In genomic region chr4:98623126-98623802, GRCh38 we compare ENCODE assay signal across 22 cellular contexts. TPM values are rescaled to one million over a fixed set of nuclear protein-coding genes. Genes with fewer than 3 reads are reported as not detected.
A peak's percentile ranks its signal among the peaks of the same experiment; 100 is the strongest.
DNase-seq lines count a peak whose midpoint lies in the region; ATAC-seq and TF ChIP-seq lines count a peak whose summit lies in the region.
"Had no signal": no experiment of that assay in that cellular context is flagged by ENCODE, and none has a peak within 500 bp of the region (broad histone marks: within the 10 kb centered on the region; RNA-seq: fewer than 3 reads in every experiment).

No MANE protein-coding gene starts in this region.

- TF ChIP-seq RAD21 in SK-N-SH (IDR thresholded peaks at IDR 0.05; ENCODE audit: low read length): no peak

- POLR2A ChIA-PET in SK-N-SH (lab: Yijun Ruan, JAX): no interaction called here

- H3K36me3 Mint-ChIP-seq in HFFc6 (ENCODE audit: low read depth): peaks cover 5% of the 10 kb centered on the region; the same call in 1 of the 2 replicates

- no peak overlapping the region for H2AFZ ChIP-seq in SK-N-SH (ENCODE audit: low read depth)
- H2AFZ ChIP-seq: PC-9 had no signal

- H3K4me1 ChIP-seq in SK-N-SH (ENCODE audit: control insufficient read depth in 1 of 2, insufficient read depth in 2 of 2, low read depth in 1 of 2, low read length in 1 of 2) (peaks cover 10 to 63% of the 10 kb centered on the region in 2 experiments), uterus (peaks cover 0 to 19% of the 10 kb centered on the region in 2 donors)

- H3K27ac ChIP-seq in SK-N-SH (ENCODE audit: low read depth in 2 of 2, low read length in 1 of 2): peak overlapping the region in 1 of 2 experiments; percentile 89; a peak in 2 of 4 replicates
- H3K27ac ChIP-seq in dorsolateral prefrontal cortex: peak overlapping the region in 48 of 59 donors; percentile 0 to 93 (median 44)
- peak overlapping the region; percentile 83 to 98 for H3K27ac ChIP-seq in uterus
- H3K27ac ChIP-seq: RWPE1 had no signal

- peaks cover 25% of the 10 kb centered on the region for H3F3A ChIP-seq in SK-N-SH (replicated peaks; ENCODE audit: insufficient read depth)

- peak overlapping the region; percentile 22; the same call in 1 of the 2 replicates for H3K27ac Mint-ChIP-seq in HFFc6

- H3K9ac ChIP-seq in SK-N-SH: no peak overlapping the region

- CTCF ChIA-PET in SK-N-SH (lab: Yijun Ruan, JAX): interaction anchor here (2.4 kb wide), 1 partner anchor 13 kb away, joined by 6 read pairs; no protein-coding TSS in a partner anchor

- TF ChIP-seq EP300 in SK-N-SH (IDR thresholded peaks at IDR 0.05; ENCODE audit: borderline replicate concordance in 1 of 2, low read depth in 1 of 2, low read length in 1 of 2): no peak

- WGBS in SK-N-SH (ENCODE audit: low lambda C conversion rate): 82% methylated on average over 3 of the region's 3 CpGs

- no peak overlapping the region for H3K4me3 ChIP-seq in SK-N-SH (ENCODE audit: low read depth in 2 of 2, low read length in 1 of 2)
- H3K4me3 ChIP-seq in dorsolateral prefrontal cortex: no peak overlapping the region
- no peak overlapping the region for H3K4me3 ChIP-seq in uterus
- H3K4me3 ChIP-seq: PC-9 had no signal

- no peaks in the 10 kb centered on the region for H3K9me3 ChIP-seq in SK-N-SH
- H3K9me3 ChIP-seq in uterus: peaks cover 0 to 2% of the 10 kb centered on the region in 2 donors

- H3K27me3 Mint-ChIP-seq in HFFc6 (ENCODE audit: insufficient read depth): peaks cover 3% of the 10 kb centered on the region
- H3K27me3 Mint-ChIP-seq: CD4-positive, alpha-beta memory T cell had no signal

- TF ChIP-seq POLR2A in uterus (IDR thresholded peaks at IDR 0.05): no peak

- H3K9me3 Mint-ChIP-seq in HFFc6: no peaks in the 10 kb centered on the region

- intact Hi-C loops in dorsolateral prefrontal cortex (cut with DNase I): no loop called here
- intact Hi-C loops in uterus (cut with DNase I; ENCODE audit: low total_unique reads): no loop called here

- H3K36me3 ChIP-seq in SK-N-SH (replicated peaks in 1 of 2; ENCODE audit: control insufficient read depth in 1 of 2, insufficient read depth in 2 of 2, low read length in 1 of 2): no peaks in the 10 kb centered on the region
- no peaks in the 10 kb centered on the region for H3K36me3 ChIP-seq in uterus

- peaks cover 93% of the 10 kb centered on the region for H3K4me1 Mint-ChIP-seq in HFFc6 (ENCODE audit: low read depth)

- no peaks in the 10 kb centered on the region for H3K27me3 ChIP-seq in SK-N-SH (ENCODE audit: insufficient read depth)
- H3K27me3 ChIP-seq in dorsolateral prefrontal cortex: no peaks in the 10 kb centered on the region
- no peaks in the 10 kb centered on the region for H3K27me3 ChIP-seq in uterus

- ATAC-seq in SK-N-SH treated with all-trans-retinoic acid at 6 μM for 48 hours (no peak), omental fat pad (ENCODE audit: low FRiP score) (no peak), GM18868 (IDR thresholded peaks at IDR 0.05; ENCODE audit: unreplicated experiment) (no peak), GM18520 (IDR thresholded peaks at IDR 0.05; ENCODE audit: unreplicated experiment) (no peak)

- no peak for DNase-seq in SK-N-SH
- DNase-seq in HFFc6: no peak
- no peak for DNase-seq in dorsolateral prefrontal cortex
- no peak for DNase-seq in uterus
- no peak for DNase-seq in omental fat pad (ENCODE audit: low spot score)
- DNase-seq: CD4-positive, alpha-beta memory T cell; DMS153; GDM1; KBM-7; MM.1S; NCI-H1105; NCI-H146; NCI-H2029; NCI-H2171; NCI-H524 treated with DMSO at 0.1 percent for 48 hours; PC-9; SIG-M5; T-helper 1 cell had no signal

- H3K4me3 Mint-ChIP-seq in HFFc6: no peak overlapping the region

- TF ChIP-seq CTCF in SK-N-SH (IDR thresholded peaks at IDR 0.05): no peak
- no peak for TF ChIP-seq CTCF in HFFc6 (IDR thresholded peaks at IDR 0.05)
- no peak for TF ChIP-seq CTCF in dorsolateral prefrontal cortex (IDR thresholded peaks at IDR 0.05 in 54 of 56, conservative IDR thresholded peaks at IDR 0.05 in 2 of 56; ENCODE audit: low read depth in 1 of 56, partially characterized antibody in 56 of 56)
- no peak for TF ChIP-seq CTCF in uterus (IDR thresholded peaks at IDR 0.05)
- TF ChIP-seq CTCF in omental fat pad (IDR thresholded peaks at IDR 0.05): no peak

- peak overlapping the region; percentile 56; the same call in 1 of the 2 replicates for H3K4me2 ChIP-seq in SK-N-SH
- H3K4me2 ChIP-seq: PC-9 had no signal

- H3K79me2 ChIP-seq in SK-N-SH (ENCODE audit: insufficient read depth): peaks cover 97% of the 10 kb centered on the region

- H4K20me1 ChIP-seq in SK-N-SH (ENCODE audit: insufficient read depth): peaks cover 7% of the 10 kb centered on the region; the same call in 1 of the 2 replicates

- H3K9me2 ChIP-seq in SK-N-SH: no peaks in the 10 kb centered on the region

TF ChIP-seq in SK-N-SH, 30 proteins besides CTCF, POLR2A, EP300 and RAD21 (continues in another document):
- TF ChIP-seq GATA2 (CRISPR knock-in tag; IDR thresholded peaks at IDR 0.05): no peak
- no peak for TF ChIP-seq EZH2phosphoT487 (IDR thresholded peaks at IDR 0.05; ENCODE audit: borderline replicate concordance, low read depth)
- TF ChIP-seq USF2 (IDR thresholded peaks at IDR 0.05; ENCODE audit: borderline replicate concordance, low read depth, low read length): no peak
- TF ChIP-seq ELF1 (IDR thresholded peaks at IDR 0.05): no peak
- TF ChIP-seq RXRA (IDR thresholded peaks at IDR 0.05; ENCODE audit: borderline replicate concordance, low read depth): no peak
- no peak for TF ChIP-seq IRF3 (IDR thresholded peaks at IDR 0.05; ENCODE audit: low read depth, low read length)

TF ChIP-seq in SK-N-SH treated with all-trans-retinoic acid at 6 μM for 48 hours, 23 proteins besides CTCF, POLR2A, EP300 and RAD21:
- TF ChIP-seq TOX (CRISPR knock-in tag; IDR thresholded peaks at IDR 0.05; ENCODE audit: borderline replicate concordance) (no peak), ISL1 (CRISPR knock-in tag; IDR thresholded peaks at IDR 0.05) (no peak), POU6F1 (CRISPR knock-in tag; IDR thresholded peaks at IDR 0.05; ENCODE audit: borderline replicate concordance, low read depth) (no peak)

RNA-seq across cellular contexts. Expression of gene TSPAN5, which starts 35.1 kb away (rescaled TPM):
- 38.6 and 54.5 TPM in 2 replicates for polyA plus RNA-seq in SK-N-SH (2012; rRNA removed)
- 50.9 and 52.2 TPM in 2 replicates for polyA plus RNA-seq in SK-N-SH (2012; cell fraction: cytosol; rRNA removed)
- polyA plus RNA-seq in SK-N-SH (2012; cell fraction: nucleus; rRNA removed): 31.5 and 41.2 TPM in 2 replicates
- 10 to 100 TPM; 59.6 to 75.4 (median 67.6) TPM for total RNA-seq in HFFc6 (2021; fragmentation: NEBNext Ultra II Directional; extraction: Animal tissue kit (Norgen Biotek cat#: 25700))
- total RNA-seq in dorsolateral prefrontal cortex: 100 to 1,000 TPM in 86 of 120 experiments, 10 to 100 TPM in 34; 56.5 to 140 (median 109) TPM
- 10 to 100 TPM; 15.9 to 45.3 (median 30.3) TPM for total RNA-seq in uterus
- 10 to 100 TPM in 1 of 4 donors, 1 to 10 TPM in 3; 5.1 to 17.7 (median 6.9) TPM for total RNA-seq in omental fat pad
